ENCODE assay signal across 20 cellular contexts in the genomic region with DNA sequence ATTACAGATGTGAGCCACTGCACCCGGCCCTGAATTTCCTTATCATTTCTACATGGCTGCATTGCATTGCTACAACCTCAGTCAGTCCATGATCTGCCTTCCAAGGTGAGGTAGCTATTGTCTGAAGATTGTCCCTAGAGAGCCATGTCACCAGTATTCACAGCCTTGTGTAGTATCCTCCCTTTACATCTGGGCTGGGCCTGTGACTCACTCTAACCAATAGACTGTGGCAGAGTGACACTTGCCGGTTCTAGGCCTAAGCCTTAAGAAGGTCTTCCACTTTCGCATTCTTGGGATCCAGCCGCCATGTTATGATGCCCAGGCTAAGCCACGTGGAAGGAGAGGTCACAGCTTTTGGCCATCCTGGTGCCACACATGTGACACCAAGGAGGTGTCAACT. TPM values are rescaled to one million over a fixed set of nuclear protein-coding genes. Genes with fewer than 3 reads are reported as not detected.
DNase-seq lines count a peak whose midpoint lies in the region; ATAC-seq, FAIRE-seq and TF ChIP-seq lines count a peak whose summit lies in the region.
"Had no signal": no experiment of that assay in that cellular context is flagged by ENCODE, and none has a peak within 500 bp of the region (broad histone marks: within the 10 kb centered on the region; RNA-seq: fewer than 3 reads in every experiment).

No MANE protein-coding gene starts in this region.

- BruUV-seq in K562 (replicated peaks; lab: Mats Ljungman, UMichigan): no TSS peak

- TF ChIP-seq RAD21 in K562 (CRISPR knock-in tag; conservative IDR thresholded peaks at IDR 0.05 in 1 of 2, IDR thresholded peaks at IDR 0.05 in 1 of 2): no peak

- TF ChIP-seq POLR2A in K562 (conservative IDR thresholded peaks at IDR 0.05): no peak

- WGBS in K562 (ENCODE audit: insufficient coverage, low coverage, missing lambda C conversion rate): 53% methylated on average over 5 of the region's 5 CpGs

- no peaks in the 10 kb centered on the region for H3F3A ChIP-seq in neural progenitor cell (ENCODE audit: low read depth)

- no peak for ATAC-seq in activated naive CD8-positive, alpha-beta T cell treated with anti-CD3 and anti-CD28 coated beads, Interleukin-2, amount 10 ng/mL, durations not matched to agents 7 days and 5 days (ENCODE audit: low read depth)
- peak; percentile 49; the same call in 2 of the 3 replicates for ATAC-seq in K562
- ATAC-seq in mucosa of descending colon: no peak
- ATAC-seq in GM21423 (IDR thresholded peaks at IDR 0.05; ENCODE audit: unreplicated experiment): no peak
- ATAC-seq: GM12878, GM23338, HepG2 had no signal

- H3K27me3 ChIP-seq in K562 (ENCODE audit: control insufficient read depth in 2 of 2, insufficient read depth in 2 of 2, low read length in 2 of 2): peaks cover 0 to 3% of the 10 kb centered on the region in 2 experiments; a peak in 1 of 5 replicates
- no peaks in the 10 kb centered on the region for H3K27me3 ChIP-seq in neural progenitor cell

- peak overlapping the region; percentile 93 for H2AFZ ChIP-seq in K562 (ENCODE audit: low read depth, low read length)
- no peak overlapping the region for H2AFZ ChIP-seq in neural progenitor cell (replicated peaks)

- intact Hi-C loops in K562 (cut with micrococcal nuclease): no loop called here
- intact Hi-C loops in mucosa of descending colon (cut with DNase I, micrococcal nuclease): no loop called here

- CTCF ChIA-PET in K562 (lab: Yijun Ruan, JAX; ENCODE audit: low intra/inter-chr PET ratio): no interaction called here

- H3K9me3 Mint-ChIP-seq in activated naive CD8-positive, alpha-beta T cell treated with anti-CD3 and anti-CD28 coated beads, Interleukin-2, amount 10 ng/mL, durations not matched to agents 7 days and 5 days: no peaks in the 10 kb centered on the region
- no peaks in the 10 kb centered on the region for H3K9me3 Mint-ChIP-seq in activated naive CD8-positive, alpha-beta T cell treated with anti-CD3 and anti-CD28 coated beads for 36 hours
- peaks cover 3% of the 10 kb centered on the region for H3K9me3 Mint-ChIP-seq in neural progenitor cell
- H3K9me3 Mint-ChIP-seq: GM23338 had no signal

- H3K79me2 ChIP-seq in K562 (ENCODE audit: control insufficient read depth, insufficient read depth, low read length) (no peaks in the 10 kb centered on the region), neural progenitor cell (ENCODE audit: low read depth) (no peaks in the 10 kb centered on the region)

- H3K4me1 Mint-ChIP-seq in activated naive CD8-positive, alpha-beta T cell treated with anti-CD3 and anti-CD28 coated beads, Interleukin-2, amount 10 ng/mL, durations not matched to agents 7 days and 5 days: peaks cover 8% of the 10 kb centered on the region
- peaks cover 14% of the 10 kb centered on the region for H3K4me1 Mint-ChIP-seq in activated naive CD8-positive, alpha-beta T cell treated with anti-CD3 and anti-CD28 coated beads for 36 hours
- peaks cover 9% of the 10 kb centered on the region for H3K4me1 Mint-ChIP-seq in neural progenitor cell
- H3K4me1 Mint-ChIP-seq: B cell had no signal

- H3K27me3 Mint-ChIP-seq in activated naive CD8-positive, alpha-beta T cell treated with anti-CD3 and anti-CD28 coated beads, Interleukin-2, amount 10 ng/mL, durations not matched to agents 7 days and 5 days: no peaks in the 10 kb centered on the region
- H3K27me3 Mint-ChIP-seq in activated naive CD8-positive, alpha-beta T cell treated with anti-CD3 and anti-CD28 coated beads for 36 hours: no peaks in the 10 kb centered on the region
- H3K27me3 Mint-ChIP-seq in neural progenitor cell (ENCODE audit: insufficient read depth, low read depth): peaks cover 12% of the 10 kb centered on the region
- H3K27me3 Mint-ChIP-seq: CD4-positive, alpha-beta T cell had no signal

- H4K20me1 ChIP-seq in K562 (replicated peaks; ENCODE audit: control insufficient read depth, insufficient read depth, low read length) (no peaks in the 10 kb centered on the region; the same call in 1 of the 2 replicates), neural progenitor cell (ENCODE audit: low read depth) (no peaks in the 10 kb centered on the region)

- POLR2A ChIA-PET in activated naive CD8-positive, alpha-beta T cell treated with anti-CD3 and anti-CD28 coated beads, Interleukin-2, amount 10 ng/mL, durations not matched to agents 7 days and 5 days (lab: Charles Lee): no interaction called here
- POLR2A ChIA-PET in K562 (lab: Yijun Ruan, JAX): interaction anchor here (1.1 to 1.2 kb wide), 2 partner anchors 10 to 11 kb away, joined by 3 to 5 read pairs; no protein-coding TSS in a partner anchor

- H3K4me1 ChIP-seq in K562 (replicated peaks in 1 of 2; ENCODE audit: control insufficient read depth in 2 of 2, insufficient read depth in 2 of 2, low read length in 2 of 2): no peaks in the 10 kb centered on the region
- H3K4me1 ChIP-seq in neural progenitor cell: no peaks in the 10 kb centered on the region
- H3K4me1 ChIP-seq in mucosa of descending colon (ENCODE audit: low read depth): no peaks in the 10 kb centered on the region

- no peak for FAIRE-seq in K562 (lab: Jason Lieb, UNC)
- FAIRE-seq: A204.1, GM12878, GM18507, HepG2, HTR-8/SVneo had no signal

- H3K4me3 ChIP-seq in K562 (no peak overlapping the region), neural progenitor cell (no peak overlapping the region), mucosa of descending colon (no peak overlapping the region)
- H3K4me3 ChIP-seq: GM12878, GM23338 had no signal

- no peaks in the 10 kb centered on the region for H3K36me3 ChIP-seq in K562 (ENCODE audit: control insufficient read depth, insufficient read depth, low read length)
- H3K36me3 ChIP-seq in neural progenitor cell: no peaks in the 10 kb centered on the region
- H3K36me3 ChIP-seq in mucosa of descending colon (ENCODE audit: low read depth): no peaks in the 10 kb centered on the region

- H3K9me3 ChIP-seq in K562 (replicated peaks; ENCODE audit: control insufficient read depth, insufficient read depth, low read depth, low read length) (no peaks in the 10 kb centered on the region), neural progenitor cell (ENCODE audit: low read depth) (no peaks in the 10 kb centered on the region), mucosa of descending colon (no peaks in the 10 kb centered on the region)

- no peaks in the 10 kb centered on the region for H3K36me3 Mint-ChIP-seq in activated naive CD8-positive, alpha-beta T cell treated with anti-CD3 and anti-CD28 coated beads, Interleukin-2, amount 10 ng/mL, durations not matched to agents 7 days and 5 days
- peaks cover 1% of the 10 kb centered on the region for H3K36me3 Mint-ChIP-seq in activated naive CD8-positive, alpha-beta T cell treated with anti-CD3 and anti-CD28 coated beads for 36 hours
- no peaks in the 10 kb centered on the region for H3K36me3 Mint-ChIP-seq in neural progenitor cell

- H3K4me3 Mint-ChIP-seq in activated naive CD8-positive, alpha-beta T cell treated with anti-CD3 and anti-CD28 coated beads, Interleukin-2, amount 10 ng/mL, durations not matched to agents 7 days and 5 days: no peak overlapping the region
- H3K4me3 Mint-ChIP-seq in activated naive CD8-positive, alpha-beta T cell treated with anti-CD3 and anti-CD28 coated beads for 36 hours: no peak overlapping the region
- no peak overlapping the region for H3K4me3 Mint-ChIP-seq in neural progenitor cell
- H3K4me3 Mint-ChIP-seq: B cell; CD4-positive, alpha-beta T cell; GM23338 had no signal

- H3K4me2 ChIP-seq in K562 (ENCODE audit: insufficient read depth, low read length) (no peak overlapping the region), neural progenitor cell (no peak overlapping the region)
- H3K4me2 ChIP-seq: GM23338 had no signal

- no peak overlapping the region for H3K9ac ChIP-seq in K562 (ENCODE audit: insufficient read depth in 1 of 2, low read depth in 2 of 2, low read length in 2 of 2)
- no peak overlapping the region for H3K9ac ChIP-seq in neural progenitor cell

- no peak overlapping the region for H3K27ac ChIP-seq in K562 (ENCODE audit: extremely low read depth, low read depth, low read length)
- H3K27ac ChIP-seq in neural progenitor cell: no peak overlapping the region

- in situ Hi-C loops in K562 (cut with MboI): no loop called here

- peak overlapping the region; percentile 55 for H3K27ac Mint-ChIP-seq in activated naive CD8-positive, alpha-beta T cell treated with anti-CD3 and anti-CD28 coated beads, Interleukin-2, amount 10 ng/mL, durations not matched to agents 7 days and 5 days
- H3K27ac Mint-ChIP-seq in activated naive CD8-positive, alpha-beta T cell treated with anti-CD3 and anti-CD28 coated beads for 36 hours: no peak overlapping the region
- H3K27ac Mint-ChIP-seq in neural progenitor cell: peak overlapping the region; percentile 39
- H3K27ac Mint-ChIP-seq: B cell; CD4-positive, alpha-beta T cell; GM23338 had no signal

- no peaks in the 10 kb centered on the region for H3K9me1 ChIP-seq in K562 (ENCODE audit: control insufficient read depth, insufficient read depth, low read length)

- TF ChIP-seq EP300 in K562 (IDR thresholded peaks at IDR 0.05; ENCODE audit: low read length): no peak

- no peak for DNase-seq in activated naive CD8-positive, alpha-beta T cell treated with anti-CD3 and anti-CD28 coated beads, Interleukin-2, amount 10 ng/mL, durations not matched to agents 7 days and 5 days
- no peak for DNase-seq in activated naive CD8-positive, alpha-beta T cell treated with anti-CD3 and anti-CD28 coated beads for 36 hours
- DNase-seq in K562 (ENCODE audit: extremely low read depth in 1 of 4, low spot score in 3 of 4) (no peak), neural progenitor cell (ENCODE audit: low spot score) (no peak), mucosa of descending colon (no peak), SIG-M5 treated with dmso at 0.1 percent for 504 hours (lab: John Stamatoyannopoulos, UW; ENCODE audit: unreplicated experiment) (no peak)
- DNase-seq: C1 segment of cervical spinal cord; Calu3; CD4-positive, alpha-beta T cell; DMS 273 treated with DMSO at 0.1 percent for 48 hours; DMS79; H7 had no signal

- no peak for TF ChIP-seq CTCF in K562 (IDR thresholded peaks at IDR 0.05 in 2 of 3, conservative IDR thresholded peaks at IDR 0.05 in 1 of 3; ENCODE audit: insufficient read depth in 2 of 3, low read depth in 1 of 3, low read length in 3 of 3)
- TF ChIP-seq CTCF in neural progenitor cell (IDR thresholded peaks at IDR 0.05): no peak
- TF ChIP-seq CTCF in mucosa of descending colon (IDR thresholded peaks at IDR 0.05): no peak

RNA-seq across cellular contexts. Expression of a gene that starts 10.1 kb away (rescaled TPM):
- total RNA-seq in activated naive CD8-positive, alpha-beta T cell treated with anti-CD3 and anti-CD28 coated beads, Interleukin-2, amount 10 ng/mL, durations not matched to agents 7 days and 5 days: 10 to 100 TPM; 23.6 to 32.8 TPM
- 10 to 100 TPM in 1 of 2 experiments, 1 to 10 TPM in 1; 6.8 to 13.3 TPM for total RNA-seq in activated naive CD8-positive, alpha-beta T cell treated with anti-CD3 and anti-CD28 coated beads for 36 hours
- total RNA-seq in K562 (2011; cell fraction: chromatin; rRNA removed; ENCODE audit: low replicate concordance): 0.60 TPM in 1 of 2 replicates, not detected in the other
- 1.2 TPM in 1 of 2 replicates, not detected in the other for total RNA-seq in K562 (2011; cell fraction: nucleolus; rRNA removed)
- total RNA-seq in K562 (2011; cell fraction: nucleoplasm; rRNA removed): not detected in 2 replicates
- total RNA-seq in K562 (2014; rRNA removed): 0.61 TPM in 1 of 2 replicates, not detected in the other
- total RNA-seq in K562 (2014; rRNA removed; fragmentation: Illumina TruSeq; extraction: Trizol): 0.10 and 0.25 TPM in 2 replicates
- total RNA-seq in K562 (2015; rRNA removed; fragmentation: Illumina TruSeq; extraction: Trizol): 0.07 TPM in 1 of 2 replicates, not detected in the other
- total RNA-seq in K562 (2021): 0.27 and 0.62 TPM in 2 replicates
- 0.08 and 0.52 TPM in 2 replicates for polyA plus RNA-seq in K562 (2011; rRNA removed)
- polyA plus RNA-seq in K562 (2011; cell fraction: cytosol; rRNA removed): 0.13 and 0.55 TPM in 2 replicates
- polyA plus RNA-seq in K562 (2011; cell fraction: nucleus; rRNA removed): 0.44 and 0.97 TPM in 2 replicates
- 0.25 and 0.39 TPM in 2 replicates for polyA plus RNA-seq in K562 (2012)
- polyA plus RNA-seq in K562 (2014; fragmentation: Illumina TruSeq; extraction: Trizol): 0.10 and 0.12 TPM in 2 replicates
- under 1 TPM; 0.13 to 0.17 TPM for polyA plus RNA-seq in K562 (2014; fragmentation: Nextera tagmentation; extraction: Ambion mirVana)
- polyA plus RNA-seq in K562 (2014; rRNA removed): 0.49 TPM in 1 of 2 replicates, not detected in the other
- 0.14 TPM in 1 of 2 replicates, not detected in the other for polyA minus RNA-seq in K562 (2011; rRNA and poly(A)+ RNA removed)
- polyA minus RNA-seq in K562 (2011; cell fraction: cytosol; rRNA and poly(A)+ RNA removed): not detected in 2 replicates
- polyA minus RNA-seq in K562 (2011; cell fraction: nucleus; rRNA and poly(A)+ RNA removed): not detected in 2 replicates
- 8.8 and 31.1 TPM in 2 replicates for total RNA-seq in neural progenitor cell (ENCODE audit: low replicate concordance)
- total RNA-seq in mucosa of descending colon: 10 to 100 TPM; 11.4 to 45.2 (median 19.7) TPM

RNA-seq across cellular contexts. Expression of a gene that starts 38.3 kb away (rescaled TPM):
- total RNA-seq in activated naive CD8-positive, alpha-beta T cell treated with anti-CD3 and anti-CD28 coated beads, Interleukin-2, amount 10 ng/mL, durations not matched to agents 7 days and 5 days: 10 to 100 TPM; 27.3 to 31.0 TPM
- total RNA-seq in activated naive CD8-positive, alpha-beta T cell treated with anti-CD3 and anti-CD28 coated beads for 36 hours: 10 to 100 TPM; 11.3 to 11.7 TPM
- 6.6 and 8.0 TPM in 2 replicates for total RNA-seq in K562 (2011; cell fraction: chromatin; rRNA removed; ENCODE audit: low replicate concordance)
- total RNA-seq in K562 (2011; cell fraction: nucleolus; rRNA removed): 3.7 and 4.7 TPM in 2 replicates
- total RNA-seq in K562 (2011; cell fraction: nucleoplasm; rRNA removed): 8.6 and 13.1 TPM in 2 replicates
- total RNA-seq in K562 (2014; rRNA removed): 2.5 and 2.7 TPM in 2 replicates
- total RNA-seq in K562 (2014; rRNA removed; fragmentation: Illumina TruSeq; extraction: Trizol): 2.6 and 2.9 TPM in 2 replicates
- total RNA-seq in K562 (2015; rRNA removed; fragmentation: Illumina TruSeq; extraction: Trizol): 3.5 and 4.4 TPM in 2 replicates
- 7.1 and 7.2 TPM in 2 replicates for total RNA-seq in K562 (2021)
- polyA plus RNA-seq in K562 (2011; rRNA removed): 3.0 and 4.8 TPM in 2 replicates
- 4.2 and 4.7 TPM in 2 replicates for polyA plus RNA-seq in K562 (2011; cell fraction: cytosol; rRNA removed)
- 10.6 and 13.9 TPM in 2 replicates for polyA plus RNA-seq in K562 (2011; cell fraction: nucleus; rRNA removed)
- polyA plus RNA-seq in K562 (2012): 5.3 and 8.3 TPM in 2 replicates
- 4.8 TPM in 2 replicates for polyA plus RNA-seq in K562 (2014; fragmentation: Illumina TruSeq; extraction: Trizol)
- under 1 TPM; 0.44 to 0.69 TPM for polyA plus RNA-seq in K562 (2014; fragmentation: Nextera tagmentation; extraction: Ambion mirVana)
- 2.5 and 3.5 TPM in 2 replicates for polyA plus RNA-seq in K562 (2014; rRNA removed)
- polyA minus RNA-seq in K562 (2011; rRNA and poly(A)+ RNA removed): 3.7 and 4.9 TPM in 2 replicates
- 3.2 and 3.5 TPM in 2 replicates for polyA minus RNA-seq in K562 (2011; cell fraction: cytosol; rRNA and poly(A)+ RNA removed)
- 3.6 and 4.6 TPM in 2 replicates for polyA minus RNA-seq in K562 (2011; cell fraction: nucleus; rRNA and poly(A)+ RNA removed)
- total RNA-seq in neural progenitor cell (ENCODE audit: low replicate concordance): 19.3 and 36.7 TPM in 2 replicates
- 10 to 100 TPM; 16.6 to 46.4 (median 19.9) TPM for total RNA-seq in mucosa of descending colon
